In genomic region chr4:69115851-69116213, GRCh38 we compare ENCODE assay signal across 32 cellular contexts. TPM values are rescaled to one million over a fixed set of nuclear protein-coding genes. Genes with fewer than 3 reads are reported as not detected.
"Had no signal": no experiment of that assay in that cellular context is flagged by ENCODE, and none has a peak within 500 bp of the region (broad histone marks: within the 10 kb centered on the region; RNA-seq: fewer than 3 reads in every experiment).

No MANE protein-coding gene starts in this region.

- H3K9me3 ChIP-seq: esophagus squamous epithelium, gastroesophageal sphincter, left lung, ovary, psoas muscle, right atrium auricular region, stomach, suprapubic skin, tibial nerve, uterus had no signal

- FAIRE-seq: keratinocyte, TTC549 had no signal

- H3K27ac Mint-ChIP-seq: activated B cell treated with CpG ODN at 0.5 μM for 24 hours; activated CD4-positive, alpha-beta T cell treated with anti-CD3 and anti-CD28 coated beads for 36 hours; activated naive CD4-positive, alpha-beta T cell treated with anti-CD3 and anti-CD28 coated beads, Interleukin-2, amount 50 U/mL, for 72 hours; activated T-cell treated with anti-CD3 and anti-CD28 coated beads, Interleukin-2, amount 50 U/mL, for 24 hours; activated T-helper 17 cell treated with anti-CD3 and anti-CD28 coated beads, Interleukin-2, amount 50 U/mL, for 72 hours; brain; effector memory CD8-positive, alpha-beta T cell; natural killer cell; stimulated activated effector memory CD8-positive, alpha-beta T cell treated with anti-CD3 and anti-CD28 coated beads, Interleukin-12 subunit alpha, Interleukin-12 subunit beta, amount 100 ng/mL, for 72 hours had no signal

- H3K27me3 ChIP-seq: esophagus squamous epithelium, gastroesophageal sphincter, left lung, ovary, right atrium auricular region, stomach, suprapubic skin, tibial nerve, uterus had no signal

- H3K27me3 Mint-ChIP-seq: activated B cell treated with CpG ODN at 0.5 μM for 24 hours; activated CD4-positive, alpha-beta T cell treated with anti-CD3 and anti-CD28 coated beads for 36 hours; activated T-cell treated with anti-CD3 and anti-CD28 coated beads, Interleukin-2, amount 50 U/mL, for 24 hours; activated T-helper 17 cell treated with anti-CD3 and anti-CD28 coated beads, Interleukin-2, amount 50 U/mL, for 72 hours; brain; effector memory CD8-positive, alpha-beta T cell had no signal

- H3K36me3 Mint-ChIP-seq: activated naive CD4-positive, alpha-beta T cell treated with anti-CD3 and anti-CD28 coated beads, Interleukin-2, amount 50 U/mL, for 72 hours; brain; mesothelial cell of epicardium; natural killer cell; stimulated activated effector memory CD8-positive, alpha-beta T cell treated with anti-CD3 and anti-CD28 coated beads, Interleukin-12 subunit alpha, Interleukin-12 subunit beta, amount 100 ng/mL, for 72 hours had no signal

- H3K4me1 ChIP-seq: esophagus squamous epithelium, gastroesophageal sphincter, left lung, psoas muscle, right atrium auricular region, stomach, suprapubic skin, tibial nerve, uterus had no signal

- H3K36me3 ChIP-seq: esophagus squamous epithelium, gastroesophageal sphincter, left lung, ovary, right atrium auricular region, stomach, suprapubic skin, tibial nerve, uterus had no signal

- H3K4me1 Mint-ChIP-seq: activated B cell treated with CpG ODN at 0.5 μM for 24 hours; activated CD4-positive, alpha-beta T cell treated with anti-CD3 and anti-CD28 coated beads for 36 hours; activated T-helper 17 cell treated with anti-CD3 and anti-CD28 coated beads, Interleukin-2, amount 50 U/mL, for 72 hours; brain; natural killer cell; stimulated activated effector memory CD8-positive, alpha-beta T cell treated with anti-CD3 and anti-CD28 coated beads, Interleukin-12 subunit alpha, Interleukin-12 subunit beta, amount 100 ng/mL, for 72 hours had no signal

- H3K4me3 Mint-ChIP-seq: activated B cell treated with CpG ODN at 0.5 μM for 24 hours; activated CD4-positive, alpha-beta T cell treated with anti-CD3 and anti-CD28 coated beads for 36 hours; activated T-cell treated with anti-CD3 and anti-CD28 coated beads, Interleukin-2, amount 50 U/mL, for 24 hours; activated T-helper 17 cell treated with anti-CD3 and anti-CD28 coated beads, Interleukin-2, amount 50 U/mL, for 72 hours; brain; effector memory CD8-positive, alpha-beta T cell; natural killer cell; stimulated activated effector memory CD8-positive, alpha-beta T cell treated with anti-CD3 and anti-CD28 coated beads, Interleukin-12 subunit alpha, Interleukin-12 subunit beta, amount 100 ng/mL, for 72 hours had no signal

- ATAC-seq: activated CD4-positive, alpha-beta T cell treated with anti-CD3 and anti-CD28 coated beads for 36 hours; activated naive CD4-positive, alpha-beta T cell treated with anti-CD3 and anti-CD28 coated beads, Interleukin-2, amount 50 U/mL, for 72 hours; activated T-helper 17 cell treated with anti-CD3 and anti-CD28 coated beads, Interleukin-2, amount 50 U/mL, for 72 hours; effector memory CD8-positive, alpha-beta T cell; gastroesophageal sphincter; left lung; natural killer cell; psoas muscle; stimulated activated effector memory CD8-positive, alpha-beta T cell treated with anti-CD3 and anti-CD28 coated beads, Interleukin-12 subunit alpha, Interleukin-12 subunit beta, amount 100 ng/mL, for 72 hours had no signal

- H3K4me3 ChIP-seq: dorsolateral prefrontal cortex, esophagus squamous epithelium, gastroesophageal sphincter, left lung, ovary, psoas muscle, right atrium auricular region, suprapubic skin, tibial nerve, uterus had no signal

- H3K27ac ChIP-seq: dorsolateral prefrontal cortex, esophagus squamous epithelium, gastroesophageal sphincter, left lung, ovary, psoas muscle, right atrium auricular region, suprapubic skin, tibial nerve, uterus had no signal

- H3K9me3 Mint-ChIP-seq: activated B cell treated with CpG ODN at 0.5 μM for 24 hours; activated naive CD4-positive, alpha-beta T cell treated with anti-CD3 and anti-CD28 coated beads, Interleukin-2, amount 50 U/mL, for 72 hours; activated T-cell treated with anti-CD3 and anti-CD28 coated beads, Interleukin-2, amount 50 U/mL, for 24 hours; activated T-helper 17 cell treated with anti-CD3 and anti-CD28 coated beads, Interleukin-2, amount 50 U/mL, for 72 hours; mesothelial cell of epicardium had no signal

- DNase-seq: activated B cell treated with CpG ODN at 0.5 μM for 24 hours; activated CD4-positive, alpha-beta T cell treated with anti-CD3 and anti-CD28 coated beads for 36 hours; activated CD4-positive, alpha-beta T cell treated with anti-CD3 and anti-CD28 coated beads, Interleukin-2, amount 50 U/mL, for 4 hours; activated CD8-positive, alpha-beta memory T cell treated with anti-CD3 and anti-CD28 coated beads for 24 hours; activated CD8-positive, alpha-beta memory T cell treated with anti-CD3 and anti-CD28 coated beads, Interleukin-2, amount 50 U/mL, for 4 hours; activated T-cell treated with anti-CD3 and anti-CD28 coated beads, Interleukin-2, amount 50 U/mL, for 24 hours; aorta; caudate nucleus; dorsolateral prefrontal cortex; effector memory CD8-positive, alpha-beta T cell; esophagus squamous epithelium; head of caudate nucleus; natural killer cell; ovary; psoas muscle; stimulated activated CD4-positive, alpha-beta T cell treated with anti-CD3 and anti-CD28 coated beads, Interleukin-1b, Interleukin-23, amount 100 ng/mL, for 48 hours; stomach; T-helper 1 cell; uterus had no signal

RNA-seq across cellular contexts. Expression of gene UGT2B7, which starts 19.6 kb away (rescaled TPM):
- total RNA-seq: activated B cell treated with CpG ODN at 0.5 μM for 24 hours; activated CD4-positive, alpha-beta T cell treated with anti-CD3 and anti-CD28 coated beads for 36 hours; activated naive CD4-positive, alpha-beta T cell treated with anti-CD3 and anti-CD28 coated beads, Interleukin-2, amount 50 U/mL, for 72 hours; activated T-helper 17 cell treated with anti-CD3 and anti-CD28 coated beads, Interleukin-2, amount 50 U/mL, for 72 hours; aorta; dorsolateral prefrontal cortex; esophagus squamous epithelium; gastroesophageal sphincter; lung microvascular endothelial cell; mesothelial cell of epicardium; natural killer cell; psoas muscle; right atrium auricular region; tibial nerve had no signal
